ENCODE assay signal across 1 cellular context in the genomic region with DNA sequence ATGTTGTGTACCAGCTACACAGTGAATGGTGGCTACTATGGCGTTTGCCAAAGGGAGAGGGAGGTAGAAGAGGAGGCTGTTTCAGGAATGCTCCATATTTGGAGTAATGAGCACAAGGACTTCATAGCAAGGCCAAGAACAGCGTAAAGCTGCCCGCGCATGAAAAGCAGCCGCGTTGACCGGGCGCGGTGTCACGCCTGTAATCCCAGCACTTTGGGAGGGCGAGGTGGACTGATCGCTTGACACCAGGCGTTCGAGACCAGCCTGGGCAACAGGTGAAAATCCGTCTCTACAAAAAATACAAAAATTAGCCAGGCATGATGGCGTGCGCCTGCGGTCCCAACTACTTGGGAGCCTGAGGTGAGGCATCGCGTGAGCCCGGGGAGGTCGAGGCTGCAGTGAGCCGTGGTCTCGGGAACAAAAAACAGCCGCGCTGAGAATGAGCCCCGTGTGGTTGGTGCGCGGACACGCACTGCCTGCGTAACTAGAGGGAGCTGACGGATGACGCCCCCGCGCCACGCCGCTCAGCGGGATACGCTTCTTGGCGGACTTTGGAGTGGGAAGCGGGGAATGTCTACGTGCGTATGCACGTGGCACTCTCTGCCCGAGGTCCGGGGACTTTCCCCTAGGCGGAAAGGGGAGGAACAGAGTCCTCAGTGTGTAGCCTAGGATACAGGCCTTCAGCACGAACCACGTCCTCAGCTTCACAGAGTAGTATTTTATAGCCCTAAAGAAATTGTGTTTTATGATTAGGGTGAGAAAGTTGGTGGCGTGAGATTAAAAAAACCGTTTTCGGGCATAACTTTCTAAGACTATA.
A peak's percentile ranks its signal among the peaks of the same experiment; 100 is the strongest.
TF ChIP-seq lines count a peak whose summit lies in the region.

A gene (minus strand): TSS at position 693 of the 817 bp plus-strand sequence.

TF ChIP-seq in K562, 482 proteins besides CTCF, POLR2A, EP300 and RAD21 (continued from another document and continues in another):
- TF ChIP-seq, protein P1, sequence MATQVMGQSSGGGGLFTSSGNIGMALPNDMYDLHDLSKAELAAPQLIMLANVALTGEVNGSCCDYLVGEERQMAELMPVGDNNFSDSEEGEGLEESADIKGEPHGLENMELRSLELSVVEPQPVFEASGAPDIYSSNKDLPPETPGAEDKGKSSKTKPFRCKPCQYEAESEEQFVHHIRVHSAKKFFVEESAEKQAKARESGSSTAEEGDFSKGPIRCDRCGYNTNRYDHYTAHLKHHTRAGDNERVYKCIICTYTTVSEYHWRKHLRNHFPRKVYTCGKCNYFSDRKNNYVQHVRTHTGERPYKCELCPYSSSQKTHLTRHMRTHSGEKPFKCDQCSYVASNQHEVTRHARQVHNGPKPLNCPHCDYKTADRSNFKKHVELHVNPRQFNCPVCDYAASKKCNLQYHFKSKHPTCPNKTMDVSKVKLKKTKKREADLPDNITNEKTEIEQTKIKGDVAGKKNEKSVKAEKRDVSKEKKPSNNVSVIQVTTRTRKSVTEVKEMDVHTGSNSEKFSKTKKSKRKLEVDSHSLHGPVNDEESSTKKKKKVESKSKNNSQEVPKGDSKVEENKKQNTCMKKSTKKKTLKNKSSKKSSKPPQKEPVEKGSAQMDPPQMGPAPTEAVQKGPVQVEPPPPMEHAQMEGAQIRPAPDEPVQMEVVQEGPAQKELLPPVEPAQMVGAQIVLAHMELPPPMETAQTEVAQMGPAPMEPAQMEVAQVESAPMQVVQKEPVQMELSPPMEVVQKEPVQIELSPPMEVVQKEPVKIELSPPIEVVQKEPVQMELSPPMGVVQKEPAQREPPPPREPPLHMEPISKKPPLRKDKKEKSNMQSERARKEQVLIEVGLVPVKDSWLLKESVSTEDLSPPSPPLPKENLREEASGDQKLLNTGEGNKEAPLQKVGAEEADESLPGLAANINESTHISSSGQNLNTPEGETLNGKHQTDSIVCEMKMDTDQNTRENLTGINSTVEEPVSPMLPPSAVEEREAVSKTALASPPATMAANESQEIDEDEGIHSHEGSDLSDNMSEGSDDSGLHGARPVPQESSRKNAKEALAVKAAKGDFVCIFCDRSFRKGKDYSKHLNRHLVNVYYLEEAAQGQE (CRISPR knock-in tag; IDR thresholded peaks at IDR 0.05; ENCODE audit: low read depth), result no peak
- TF ChIP-seq RBM34 (IDR thresholded peaks at IDR 0.05; ENCODE audit: borderline replicate concordance, insufficient read depth, low read length) (no peak), POLR2H (tag; IDR thresholded peaks at IDR 0.05; ENCODE audit: low read depth) (peak; percentile 99), PHB2 (IDR thresholded peaks at IDR 0.05; ENCODE audit: low read depth) (no peak), BRD4 (IDR thresholded peaks at IDR 0.05) (peak; percentile 33; the same call in 1 of the 2 replicates), ZNF830 (CRISPR knock-in tag; IDR thresholded peaks at IDR 0.05) (no peak), TAF1 (IDR thresholded peaks at IDR 0.05; ENCODE audit: control insufficient read depth, extremely low read depth, insufficient read depth, low read length, severe bottlenecking) (peak; percentile 27), RFX1 (IDR thresholded peaks at IDR 0.05) (peak; percentile 92), POLR3A (IDR thresholded peaks at IDR 0.05; ENCODE audit: borderline replicate concordance, extremely low read depth, insufficient read depth, insufficient read length) (peak; percentile 89), GATA2 (CRISPR knock-in tag; IDR thresholded peaks at IDR 0.05) (no peak), ATF1 (CRISPR knock-in tag; IDR thresholded peaks at IDR 0.05) (peak; percentile 39; the same call in 1 of the 2 replicates), ATF1 (tag; IDR thresholded peaks at IDR 0.05) (peak; percentile 96), TEAD2 (tag; IDR thresholded peaks at IDR 0.05) (no peak), ZNF12 (CRISPR knock-in tag; IDR thresholded peaks at IDR 0.05) (0 out of 2 replicates have a peak, but pooled peaks have one; percentile 26), MXI1 (IDR thresholded peaks at IDR 0.05; ENCODE audit: low read depth, low read length) (peak; percentile 94), TRIM24 (IDR thresholded peaks at IDR 0.05) (peak in 1 of 2 experiments; percentile 54; a peak in 2 of 4 replicates), NCOA1 (IDR thresholded peaks at IDR 0.05; ENCODE audit: low read depth) (no peak), NR2C2 (CRISPR knock-in tag; IDR thresholded peaks at IDR 0.05) (peak; percentile 78), NR2C2 (tag; IDR thresholded peaks at IDR 0.05) (peak; percentile 71), RUNX1 (IDR thresholded peaks at IDR 0.05; ENCODE audit: low read depth) (0 out of 2 replicates have a peak, but pooled peaks have one; percentile 32), TARDBP (IDR thresholded peaks at IDR 0.05) (peak; percentile 20; the same call in 1 of the 2 replicates), ZBTB1 (CRISPR knock-in tag; IDR thresholded peaks at IDR 0.05; ENCODE audit: borderline replicate concordance, low read depth) (no peak), ETV6 (IDR thresholded peaks at IDR 0.05; ENCODE audit: borderline replicate concordance in 1 of 2, low read depth in 2 of 2, low read length in 1 of 2) (peak in 1 of 2 experiments; percentile 20; a peak in 1 of 4 replicates), ETV6 (CRISPR knock-in tag; IDR thresholded peaks at IDR 0.05; ENCODE audit: borderline replicate concordance) (no peak), FOXP1 (CRISPR knock-in tag; IDR thresholded peaks at IDR 0.05) (peak; percentile 80), ATF7 (IDR thresholded peaks at IDR 0.05) (peak; percentile 76), ZNF146 (CRISPR knock-in tag; IDR thresholded peaks at IDR 0.05; ENCODE audit: unreplicated experiment) (no peak), CTBP1 (IDR thresholded peaks at IDR 0.05; ENCODE audit: borderline replicate concordance) (peak; percentile 85; the same call in 1 of the 2 replicates), DPF2 (IDR thresholded peaks at IDR 0.05) (peak; percentile 56; the same call in 1 of the 2 replicates), KLF10 (CRISPR knock-in tag; IDR thresholded peaks at IDR 0.05) (no peak), ARID1B (IDR thresholded peaks at IDR 0.05) (peak; percentile 47), NR3C1 (CRISPR knock-in tag; IDR thresholded peaks at IDR 0.05) (no peak), NBN (IDR thresholded peaks at IDR 0.05; ENCODE audit: low read depth) (peak; percentile 85; the same call in 1 of the 2 replicates), TAF15 (IDR thresholded peaks at IDR 0.05; ENCODE audit: low read depth, low read length) (no peak), DNMT1 (IDR thresholded peaks at IDR 0.05) (no peak), ZFPM2 (CRISPR knock-in tag; IDR thresholded peaks at IDR 0.05) (no peak), YY1 (IDR thresholded peaks at IDR 0.05; ENCODE audit: borderline replicate concordance in 1 of 3, control insufficient read depth in 1 of 3, extremely low read depth in 1 of 3, insufficient read depth in 3 of 3, insufficient read length in 1 of 3, insufficient replicate concordance in 2 of 3, low read depth in 1 of 3, low read length in 2 of 3) (peak in 2 of 3 experiments; percentile 56 to 62), E2F3 (CRISPR knock-in tag; IDR thresholded peaks at IDR 0.05) (no peak), BDP1 (IDR thresholded peaks at IDR 0.05; ENCODE audit: insufficient read depth, insufficient read length) (peak; percentile 63)
- TF ChIP-seq, protein P2, sequence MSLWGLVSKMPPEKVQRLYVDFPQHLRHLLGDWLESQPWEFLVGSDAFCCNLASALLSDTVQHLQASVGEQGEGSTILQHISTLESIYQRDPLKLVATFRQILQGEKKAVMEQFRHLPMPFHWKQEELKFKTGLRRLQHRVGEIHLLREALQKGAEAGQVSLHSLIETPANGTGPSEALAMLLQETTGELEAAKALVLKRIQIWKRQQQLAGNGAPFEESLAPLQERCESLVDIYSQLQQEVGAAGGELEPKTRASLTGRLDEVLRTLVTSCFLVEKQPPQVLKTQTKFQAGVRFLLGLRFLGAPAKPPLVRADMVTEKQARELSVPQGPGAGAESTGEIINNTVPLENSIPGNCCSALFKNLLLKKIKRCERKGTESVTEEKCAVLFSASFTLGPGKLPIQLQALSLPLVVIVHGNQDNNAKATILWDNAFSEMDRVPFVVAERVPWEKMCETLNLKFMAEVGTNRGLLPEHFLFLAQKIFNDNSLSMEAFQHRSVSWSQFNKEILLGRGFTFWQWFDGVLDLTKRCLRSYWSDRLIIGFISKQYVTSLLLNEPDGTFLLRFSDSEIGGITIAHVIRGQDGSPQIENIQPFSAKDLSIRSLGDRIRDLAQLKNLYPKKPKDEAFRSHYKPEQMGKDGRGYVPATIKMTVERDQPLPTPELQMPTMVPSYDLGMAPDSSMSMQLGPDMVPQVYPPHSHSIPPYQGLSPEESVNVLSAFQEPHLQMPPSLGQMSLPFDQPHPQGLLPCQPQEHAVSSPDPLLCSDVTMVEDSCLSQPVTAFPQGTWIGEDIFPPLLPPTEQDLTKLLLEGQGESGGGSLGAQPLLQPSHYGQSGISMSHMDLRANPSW (CRISPR knock-in tag; IDR thresholded peaks at IDR 0.05), result no peak
- TF ChIP-seq, protein P3, sequence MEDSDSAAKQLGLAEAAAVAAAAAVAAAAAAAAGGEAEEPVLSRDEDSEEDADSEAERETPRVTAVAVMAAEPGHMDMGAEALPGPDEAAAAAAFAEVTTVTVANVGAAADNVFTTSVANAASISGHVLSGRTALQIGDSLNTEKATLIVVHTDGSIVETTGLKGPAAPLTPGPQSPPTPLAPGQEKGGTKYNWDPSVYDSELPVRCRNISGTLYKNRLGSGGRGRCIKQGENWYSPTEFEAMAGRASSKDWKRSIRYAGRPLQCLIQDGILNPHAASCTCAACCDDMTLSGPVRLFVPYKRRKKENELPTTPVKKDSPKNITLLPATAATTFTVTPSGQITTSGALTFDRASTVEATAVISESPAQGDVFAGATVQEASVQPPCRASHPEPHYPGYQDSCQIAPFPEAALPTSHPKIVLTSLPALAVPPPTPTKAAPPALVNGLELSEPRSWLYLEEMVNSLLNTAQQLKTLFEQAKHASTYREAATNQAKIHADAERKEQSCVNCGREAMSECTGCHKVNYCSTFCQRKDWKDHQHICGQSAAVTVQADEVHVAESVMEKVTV (CRISPR knock-in tag; IDR thresholded peaks at IDR 0.05), result no peak
- TF ChIP-seq, protein P4, sequence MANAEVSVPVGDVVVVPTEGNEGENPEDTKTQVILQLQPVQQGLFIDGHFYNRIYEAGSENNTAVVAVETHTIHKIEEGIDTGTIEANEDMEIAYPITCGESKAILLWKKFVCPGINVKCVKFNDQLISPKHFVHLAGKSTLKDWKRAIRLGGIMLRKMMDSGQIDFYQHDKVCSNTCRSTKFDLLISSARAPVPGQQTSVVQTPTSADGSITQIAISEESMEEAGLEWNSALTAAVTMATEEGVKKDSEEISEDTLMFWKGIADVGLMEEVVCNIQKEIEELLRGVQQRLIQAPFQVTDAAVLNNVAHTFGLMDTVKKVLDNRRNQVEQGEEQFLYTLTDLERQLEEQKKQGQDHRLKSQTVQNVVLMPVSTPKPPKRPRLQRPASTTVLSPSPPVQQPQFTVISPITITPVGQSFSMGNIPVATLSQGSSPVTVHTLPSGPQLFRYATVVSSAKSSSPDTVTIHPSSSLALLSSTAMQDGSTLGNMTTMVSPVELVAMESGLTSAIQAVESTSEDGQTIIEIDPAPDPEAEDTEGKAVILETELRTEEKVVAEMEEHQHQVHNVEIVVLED (CRISPR knock-in tag; IDR thresholded peaks at IDR 0.05), result peak; percentile 93
- TF ChIP-seq, protein P5, sequence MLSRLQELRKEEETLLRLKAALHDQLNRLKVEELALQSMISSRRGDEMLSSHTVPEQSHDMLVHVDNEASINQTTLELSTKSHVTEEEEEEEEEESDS (CRISPR knock-in tag; IDR thresholded peaks at IDR 0.05), result peak; percentile 96
- TF ChIP-seq, protein P6, sequence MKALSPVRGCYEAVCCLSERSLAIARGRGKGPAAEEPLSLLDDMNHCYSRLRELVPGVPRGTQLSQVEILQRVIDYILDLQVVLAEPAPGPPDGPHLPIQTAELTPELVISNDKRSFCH (CRISPR knock-in tag; IDR thresholded peaks at IDR 0.05), result no peak
- TF ChIP-seq, protein P6 (tag; IDR thresholded peaks at IDR 0.05), result peak; percentile 71; the same call in 1 of the 2 replicates
- TF ChIP-seq, protein P7, sequence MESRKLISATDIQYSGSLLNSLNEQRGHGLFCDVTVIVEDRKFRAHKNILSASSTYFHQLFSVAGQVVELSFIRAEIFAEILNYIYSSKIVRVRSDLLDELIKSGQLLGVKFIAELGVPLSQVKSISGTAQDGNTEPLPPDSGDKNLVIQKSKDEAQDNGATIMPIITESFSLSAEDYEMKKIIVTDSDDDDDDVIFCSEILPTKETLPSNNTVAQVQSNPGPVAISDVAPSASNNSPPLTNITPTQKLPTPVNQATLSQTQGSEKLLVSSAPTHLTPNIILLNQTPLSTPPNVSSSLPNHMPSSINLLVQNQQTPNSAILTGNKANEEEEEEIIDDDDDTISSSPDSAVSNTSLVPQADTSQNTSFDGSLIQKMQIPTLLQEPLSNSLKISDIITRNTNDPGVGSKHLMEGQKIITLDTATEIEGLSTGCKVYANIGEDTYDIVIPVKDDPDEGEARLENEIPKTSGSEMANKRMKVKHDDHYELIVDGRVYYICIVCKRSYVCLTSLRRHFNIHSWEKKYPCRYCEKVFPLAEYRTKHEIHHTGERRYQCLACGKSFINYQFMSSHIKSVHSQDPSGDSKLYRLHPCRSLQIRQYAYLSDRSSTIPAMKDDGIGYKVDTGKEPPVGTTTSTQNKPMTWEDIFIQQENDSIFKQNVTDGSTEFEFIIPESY (CRISPR knock-in tag; IDR thresholded peaks at IDR 0.05), result 0 out of 2 replicates have a peak, but pooled peaks have one; percentile 73
- TF ChIP-seq, protein P8, sequence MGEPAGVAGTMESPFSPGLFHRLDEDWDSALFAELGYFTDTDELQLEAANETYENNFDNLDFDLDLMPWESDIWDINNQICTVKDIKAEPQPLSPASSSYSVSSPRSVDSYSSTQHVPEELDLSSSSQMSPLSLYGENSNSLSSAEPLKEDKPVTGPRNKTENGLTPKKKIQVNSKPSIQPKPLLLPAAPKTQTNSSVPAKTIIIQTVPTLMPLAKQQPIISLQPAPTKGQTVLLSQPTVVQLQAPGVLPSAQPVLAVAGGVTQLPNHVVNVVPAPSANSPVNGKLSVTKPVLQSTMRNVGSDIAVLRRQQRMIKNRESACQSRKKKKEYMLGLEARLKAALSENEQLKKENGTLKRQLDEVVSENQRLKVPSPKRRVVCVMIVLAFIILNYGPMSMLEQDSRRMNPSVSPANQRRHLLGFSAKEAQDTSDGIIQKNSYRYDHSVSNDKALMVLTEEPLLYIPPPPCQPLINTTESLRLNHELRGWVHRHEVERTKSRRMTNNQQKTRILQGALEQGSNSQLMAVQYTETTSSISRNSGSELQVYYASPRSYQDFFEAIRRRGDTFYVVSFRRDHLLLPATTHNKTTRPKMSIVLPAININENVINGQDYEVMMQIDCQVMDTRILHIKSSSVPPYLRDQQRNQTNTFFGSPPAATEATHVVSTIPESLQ (CRISPR knock-in tag; IDR thresholded peaks at IDR 0.05), result peak; percentile 82; the same call in 1 of the 2 replicates
- TF ChIP-seq, protein P9, sequence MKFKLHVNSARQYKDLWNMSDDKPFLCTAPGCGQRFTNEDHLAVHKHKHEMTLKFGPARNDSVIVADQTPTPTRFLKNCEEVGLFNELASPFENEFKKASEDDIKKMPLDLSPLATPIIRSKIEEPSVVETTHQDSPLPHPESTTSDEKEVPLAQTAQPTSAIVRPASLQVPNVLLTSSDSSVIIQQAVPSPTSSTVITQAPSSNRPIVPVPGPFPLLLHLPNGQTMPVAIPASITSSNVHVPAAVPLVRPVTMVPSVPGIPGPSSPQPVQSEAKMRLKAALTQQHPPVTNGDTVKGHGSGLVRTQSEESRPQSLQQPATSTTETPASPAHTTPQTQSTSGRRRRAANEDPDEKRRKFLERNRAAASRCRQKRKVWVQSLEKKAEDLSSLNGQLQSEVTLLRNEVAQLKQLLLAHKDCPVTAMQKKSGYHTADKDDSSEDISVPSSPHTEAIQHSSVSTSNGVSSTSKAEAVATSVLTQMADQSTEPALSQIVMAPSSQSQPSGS (CRISPR knock-in tag; IDR thresholded peaks at IDR 0.05), result no peak
